In the genomic region with DNA sequence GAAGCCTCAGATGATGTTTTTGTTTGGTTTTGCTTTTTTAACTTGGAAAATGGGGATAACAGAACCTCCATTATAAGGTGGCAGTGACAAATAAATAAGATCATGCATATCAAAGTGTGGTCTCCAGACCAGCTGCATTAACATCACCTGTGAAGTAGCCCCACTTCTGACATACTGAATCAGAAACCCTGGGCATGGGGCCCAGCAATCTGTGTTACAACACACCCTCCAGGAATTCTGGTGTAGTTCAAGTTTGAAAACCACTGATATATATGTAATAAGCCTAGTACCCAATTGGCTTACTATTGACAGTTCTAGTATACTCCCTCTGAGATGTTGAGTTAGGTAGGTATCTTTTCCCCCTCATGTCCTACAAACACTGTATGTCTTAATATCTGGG, we compare ENCODE assay signal across 11 cellular contexts. TPM values are rescaled to one million over a fixed set of nuclear protein-coding genes. Genes with fewer than 3 reads are reported as not detected.
DNase-seq lines count a peak whose midpoint lies in the region; ATAC-seq and TF ChIP-seq lines count a peak whose summit lies in the region.
"Had no signal": no experiment of that assay in that cellular context is flagged by ENCODE, and none has a peak within 500 bp of the region (broad histone marks: within the 10 kb centered on the region; RNA-seq: fewer than 3 reads in every experiment).

No MANE protein-coding gene starts in this region.

- CTCF ChIA-PET in activated CD8-positive, alpha-beta T cell treated with anti-CD3 and anti-CD28 coated beads for 36 hours (lab: Charles Lee) = interaction anchor here (1.0 kb wide), 1 partner anchor 53 kb away, joined by 3 read pairs; no protein-coding TSS in a partner anchor

- no peak overlapping the region for H3K9ac ChIP-seq in skeletal muscle tissue (ENCODE audit: low read depth in 1 of 3, low read length in 3 of 3)

- H3K4me3 Mint-ChIP-seq in activated CD8-positive, alpha-beta T cell treated with anti-CD3 and anti-CD28 coated beads for 36 hours = no peak overlapping the region

- POLR2A ChIA-PET in activated CD8-positive, alpha-beta T cell treated with anti-CD3 and anti-CD28 coated beads for 36 hours (lab: Charles Lee) = interaction anchor here (0.6 to 0.9 kb wide), 2 partner anchors 8 to 12 kb away, joined by 3 to 5 read pairs; no protein-coding TSS in a partner anchor

- peaks cover 50% of the 10 kb centered on the region for H3K4me1 Mint-ChIP-seq in activated CD8-positive, alpha-beta T cell treated with anti-CD3 and anti-CD28 coated beads for 36 hours (ENCODE audit: low read depth)

- H3K4me1 ChIP-seq in skeletal muscle tissue (ENCODE audit: control insufficient read depth in 3 of 3, insufficient read depth in 3 of 3, low read length in 3 of 3) = peaks cover 23 to 33% (median 29%) of the 10 kb centered on the region in 3 donors

- H3K27ac ChIP-seq in skeletal muscle tissue (ENCODE audit: low read depth, low read length) = peak overlapping the region; percentile 72

- H3K4me3 ChIP-seq in foreskin fibroblast (ENCODE audit: low read depth in 1 of 2, low read length in 2 of 2) (no peak overlapping the region), skeletal muscle tissue (ENCODE audit: low read length in 3 of 3) (no peak overlapping the region)
- H3K4me3 ChIP-seq: HAP-1, SJSA1 had no signal

- intact Hi-C loops in activated CD8-positive, alpha-beta T cell treated with anti-CD3 and anti-CD28 coated beads for 36 hours (cut with micrococcal nuclease) = no loop called here

- peak overlapping the region; percentile 62 for H3K27ac Mint-ChIP-seq in activated CD8-positive, alpha-beta T cell treated with anti-CD3 and anti-CD28 coated beads for 36 hours

- H3K9me3 Mint-ChIP-seq in activated CD8-positive, alpha-beta T cell treated with anti-CD3 and anti-CD28 coated beads for 36 hours = no peaks in the 10 kb centered on the region

- H3K27me3 ChIP-seq in skeletal muscle tissue (ENCODE audit: control insufficient read depth in 3 of 3, insufficient read depth in 3 of 3, low read length in 3 of 3) = no peaks in the 10 kb centered on the region
- H3K27me3 ChIP-seq: SJSA1 had no signal

- peaks cover 0 to 3% (median 0%) of the 10 kb centered on the region in 3 donors for H3K36me3 ChIP-seq in skeletal muscle tissue (ENCODE audit: control insufficient read depth in 3 of 3, insufficient read depth in 3 of 3, low read length in 3 of 3)
- H3K36me3 ChIP-seq: HAP-1, SJSA1 had no signal

- no peak for TF ChIP-seq CTCF in activated CD8-positive, alpha-beta T cell treated with anti-CD3 and anti-CD28 coated beads for 36 hours (IDR thresholded peaks at IDR 0.05)
- TF ChIP-seq CTCF in foreskin fibroblast (IDR thresholded peaks at IDR 0.05; ENCODE audit: low read depth, low read length) = no peak

- H3K9me3 ChIP-seq in skeletal muscle tissue (ENCODE audit: control insufficient read depth in 3 of 3, low read length in 3 of 3) = no peaks in the 10 kb centered on the region
- H3K9me3 ChIP-seq: HAP-1, SJSA1 had no signal

- DNase-seq in H4 (ENCODE audit: low spot score) = peak; percentile 36
- DNase-seq in activated CD8-positive, alpha-beta T cell treated with anti-CD3 and anti-CD28 coated beads for 36 hours = no peak
- DNase-seq in foreskin fibroblast = peak; percentile 65 to 87
- DNase-seq in NCI-H1105 treated with DMSO at 0.1 percent for 48 hours (lab: John Stamatoyannopoulos, UW) = no peak
- DNase-seq in SW 1271 (lab: John Stamatoyannopoulos, UW) = no peak
- DNase-seq: activated gamma-delta T cell treated with Interleukin-2 at 50 U/mL for 16 hours had no signal

- H3K36me3 Mint-ChIP-seq in activated CD8-positive, alpha-beta T cell treated with anti-CD3 and anti-CD28 coated beads for 36 hours (ENCODE audit: low read depth) = no peaks in the 10 kb centered on the region

- ATAC-seq in activated CD8-positive, alpha-beta T cell treated with anti-CD3 and anti-CD28 coated beads for 36 hours = no peak
- no peak for ATAC-seq in activated CD4-positive, CD25-positive, alpha-beta regulatory T cell treated with anti-CD3 and anti-CD28 coated beads, Interleukin-2, amount 50 U/mL, for 24 hours
- no peak for ATAC-seq in HG02763 (IDR thresholded peaks at IDR 0.05; ENCODE audit: unreplicated experiment)

- no peaks in the 10 kb centered on the region for H3K27me3 Mint-ChIP-seq in activated CD8-positive, alpha-beta T cell treated with anti-CD3 and anti-CD28 coated beads for 36 hours

RNA-seq across cellular contexts. Expression of a gene that starts 24.1 kb away (rescaled TPM):
- total RNA-seq in H4 (2014; rRNA removed; shearing (Covaris generic)) = 7.5 and 9.7 TPM in 2 replicates
- total RNA-seq in activated CD8-positive, alpha-beta T cell treated with anti-CD3 and anti-CD28 coated beads for 36 hours = 10 to 100 TPM; 10.6 to 10.9 TPM
- 5.7 TPM for total RNA-seq in skeletal muscle tissue

RNA-seq across cellular contexts. Expression of a gene that starts 48.0 kb away (rescaled TPM):
- 178 and 192 TPM in 2 replicates for total RNA-seq in H4 (2014; rRNA removed; shearing (Covaris generic))
- total RNA-seq in activated CD8-positive, alpha-beta T cell treated with anti-CD3 and anti-CD28 coated beads for 36 hours = 100 to 1,000 TPM; 404 TPM
- total RNA-seq in skeletal muscle tissue = 64.2 TPM

Comparison
In these comparisons a context has a peak if more than half of its experiments do, and no peak if none do; other contexts are left out.
1. DNase-seq: peak in H4 (single experiment) and foreskin fibroblast (2 of 2); none in activated CD8-positive, alpha-beta T cell treated with anti-CD3 and anti-CD28 coated beads for 36 hours (single experiment), NCI-H1105 treated with DMSO at 0.1 percent for 48 hours (single experiment) and SW 1271 (0 of 2).